8 cellular contexts compared by ENCODE assay signal in the genomic region with DNA sequence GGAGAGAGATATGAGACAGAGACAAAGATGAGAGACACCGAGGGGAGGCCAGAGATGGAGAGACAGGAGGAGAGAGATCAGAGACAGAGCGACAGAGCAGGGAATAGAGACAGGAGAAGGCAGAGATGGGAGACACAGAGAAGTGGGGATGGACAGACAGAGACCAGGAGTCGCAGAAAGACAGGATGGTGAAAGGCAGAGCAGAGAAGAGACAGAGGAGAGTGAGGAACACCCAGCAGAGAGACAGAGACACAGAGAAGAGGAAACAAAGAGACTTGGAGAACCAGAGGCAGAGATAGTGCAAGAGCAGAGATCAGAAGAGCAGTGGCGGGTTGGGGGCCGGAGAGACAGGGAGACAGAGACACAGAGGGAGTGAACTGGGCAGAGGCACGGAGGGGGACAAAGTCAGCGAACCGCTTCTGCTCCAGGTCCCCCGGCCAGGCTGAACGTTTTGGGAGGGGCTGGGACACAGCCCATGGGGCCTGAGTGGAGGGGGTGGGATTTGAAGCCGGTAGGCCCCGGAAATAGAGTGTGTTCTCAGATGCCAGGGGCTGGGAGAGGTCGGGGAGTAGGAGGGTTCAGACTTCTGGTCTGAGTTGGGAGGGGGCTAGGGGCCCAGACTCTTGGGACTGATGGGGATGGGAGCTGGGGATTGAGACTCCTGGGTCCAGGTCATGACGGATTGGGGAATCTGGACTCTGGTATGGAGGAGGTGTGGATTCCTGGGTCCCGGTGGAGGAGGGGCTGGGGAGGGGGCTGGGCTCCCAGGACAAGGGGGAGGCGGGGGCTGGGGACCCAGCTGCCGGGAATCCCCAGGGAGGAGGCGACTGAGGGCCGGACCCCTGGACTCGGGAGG. TPM values are rescaled to one million over a fixed set of nuclear protein-coding genes. Genes with fewer than 3 reads are reported as not detected.
DNase-seq lines count a peak whose midpoint lies in the region; ATAC-seq, FAIRE-seq and TF ChIP-seq lines count a peak whose summit lies in the region.

No MANE protein-coding gene starts in this region.

- peaks cover 21% of the 10 kb centered on the region for H3K36me3 Mint-ChIP-seq in CD4-positive, alpha-beta T cell (ENCODE audit: low read depth)
- H3K36me3 Mint-ChIP-seq in activated CD8-positive, alpha-beta T cell treated with anti-CD3 and anti-CD28 coated beads, Interleukin-2, amount 10 ng/mL, durations not matched to agents 7 days and 5 days (ENCODE audit: low read depth): peaks cover 14% of the 10 kb centered on the region
- H3K36me3 Mint-ChIP-seq in progenitor cell of endocrine pancreas (ENCODE audit: insufficient read depth): peaks cover 17% of the 10 kb centered on the region

- H3K4me1 ChIP-seq in HCT116 (ENCODE audit: control insufficient read depth in 1 of 2, insufficient read depth in 2 of 2, low read length in 2 of 2): peaks cover 7 to 14% of the 10 kb centered on the region in 2 experiments; a peak in 3 of 4 replicates
- H3K4me1 ChIP-seq in cardiac muscle cell (ENCODE audit: low read depth): no peaks in the 10 kb centered on the region

- H3K9me3 ChIP-seq in CD4-positive, alpha-beta T cell (ENCODE audit: control insufficient read depth, low read length): no peaks in the 10 kb centered on the region
- H3K9me3 ChIP-seq in HCT116 (ENCODE audit: control insufficient read depth in 1 of 2, insufficient read depth in 1 of 2, low read depth in 1 of 2, low read length in 2 of 2) (no peaks in the 10 kb centered on the region), cardiac muscle cell (ENCODE audit: low read depth) (no peaks in the 10 kb centered on the region)

- peak overlapping the region; percentile 86 for H3K9ac ChIP-seq in HCT116 (ENCODE audit: low read length)

- no peak overlapping the region for H2AFZ ChIP-seq in HCT116 (ENCODE audit: low read depth, low read length, poor library complexity, severe bottlenecking)

- peak overlapping the region; percentile 92 to 94 for H3K4me3 ChIP-seq in HCT116 (replicated peaks in 1 of 2; ENCODE audit: low read depth in 1 of 2, low read length in 2 of 2)
- peak overlapping the region; percentile 72 for H3K4me3 ChIP-seq in cardiac muscle cell

- FAIRE-seq in GM12891 (lab: Jason Lieb, UNC): no peak

- TF ChIP-seq CTCF in CD4-positive, alpha-beta T cell (IDR thresholded peaks at IDR 0.05): no peak
- TF ChIP-seq CTCF in HCT116 (IDR thresholded peaks at IDR 0.05 in 2 of 3, conservative IDR thresholded peaks at IDR 0.05 in 1 of 3; ENCODE audit: borderline replicate concordance in 1 of 3, insufficient read depth in 1 of 3, low read depth in 2 of 3, low read length in 2 of 3): no peak
- TF ChIP-seq CTCF in cardiac muscle cell (IDR thresholded peaks at IDR 0.05; ENCODE audit: low read depth, low read length): no peak
- no peak for TF ChIP-seq CTCF in progenitor cell of endocrine pancreas (IDR thresholded peaks at IDR 0.05; ENCODE audit: unreplicated experiment)

- peak overlapping the region; percentile 86 for H3K27ac Mint-ChIP-seq in CD4-positive, alpha-beta T cell
- H3K27ac Mint-ChIP-seq in activated CD8-positive, alpha-beta T cell treated with anti-CD3 and anti-CD28 coated beads, Interleukin-2, amount 10 ng/mL, durations not matched to agents 7 days and 5 days: peak overlapping the region; percentile 91
- peak overlapping the region; percentile 87 for H3K27ac Mint-ChIP-seq in progenitor cell of endocrine pancreas

- H3K9me2 ChIP-seq in HCT116 (ENCODE audit: insufficient read depth): no peaks in the 10 kb centered on the region

- TF ChIP-seq POLR2A in HCT116 (IDR thresholded peaks at IDR 0.05; ENCODE audit: borderline replicate concordance, extremely low read depth, insufficient read depth, insufficient read length) (no peak), GM12891 (IDR thresholded peaks at IDR 0.05; ENCODE audit: low read depth, low read length) (no peak)

- H4K20me1 ChIP-seq in HCT116 (ENCODE audit: insufficient read depth): no peaks in the 10 kb centered on the region

- H3K4me1 Mint-ChIP-seq in CD4-positive, alpha-beta T cell (ENCODE audit: low read depth): peaks cover 24% of the 10 kb centered on the region
- peaks cover 20% of the 10 kb centered on the region for H3K4me1 Mint-ChIP-seq in activated CD8-positive, alpha-beta T cell treated with anti-CD3 and anti-CD28 coated beads, Interleukin-2, amount 10 ng/mL, durations not matched to agents 7 days and 5 days (ENCODE audit: low read depth)
- H3K4me1 Mint-ChIP-seq in progenitor cell of endocrine pancreas (ENCODE audit: low read depth): peaks cover 20% of the 10 kb centered on the region

- H3K27ac ChIP-seq in CD4-positive, alpha-beta T cell (ENCODE audit: low read depth, low read length): peak overlapping the region; percentile 39
- H3K27ac ChIP-seq in HCT116 (ENCODE audit: low read depth, low read length) (peak overlapping the region; percentile 78), cardiac muscle cell (peak overlapping the region; percentile 94)

- intact Hi-C loops in CD4-positive, alpha-beta T cell (cut with DNase I, micrococcal nuclease): loop anchor here (2.0 kb wide), 2 partner anchors 19 to 55 kb away; a partner anchor contains a TSS
- intact Hi-C loops in HCT116 (cut with micrococcal nuclease): no loop called here

- no peak for DNase-seq in CD4-positive, alpha-beta T cell
- no peak for DNase-seq in HCT116 (ENCODE audit: low read depth, low spot score)
- no peak for DNase-seq in activated CD8-positive, alpha-beta T cell treated with anti-CD3 and anti-CD28 coated beads, Interleukin-2, amount 10 ng/mL, durations not matched to agents 7 days and 5 days
- DNase-seq in cardiac muscle cell (ENCODE audit: low read depth in 1 of 2, low spot score in 1 of 2): peak; percentile 44 to 62
- no peak for DNase-seq in progenitor cell of endocrine pancreas (ENCODE audit: low spot score, unreplicated experiment)
- DNase-seq in NCI-H2081 treated with DMSO at 0.1 percent for 48 hours (lab: John Stamatoyannopoulos, UW): no peak
- DNase-seq in GM12891 (ENCODE audit: insufficient read length, low spot score): no peak

- RAD21 ChIA-PET in HCT116 (lab: Charles Lee; ENCODE audit: low non-redundant PET in 1 of 2, low total read pairs in 2 of 2, uncharacterized antibody in 2 of 2, unreplicated experiment in 2 of 2): no interaction called here

- TSS peak; percentile 54 for BruUV-seq in HCT116 (replicated peaks; lab: Mats Ljungman, UMichigan)

- no peaks in the 10 kb centered on the region for H3K9me3 Mint-ChIP-seq in CD4-positive, alpha-beta T cell
- H3K9me3 Mint-ChIP-seq in activated CD8-positive, alpha-beta T cell treated with anti-CD3 and anti-CD28 coated beads, Interleukin-2, amount 10 ng/mL, durations not matched to agents 7 days and 5 days (ENCODE audit: insufficient read depth): no peaks in the 10 kb centered on the region
- H3K9me3 Mint-ChIP-seq in progenitor cell of endocrine pancreas (ENCODE audit: low read depth): no peaks in the 10 kb centered on the region

- peaks cover 16% of the 10 kb centered on the region for H3K79me2 ChIP-seq in HCT116 (ENCODE audit: insufficient read depth, low read length)

- POLR2A ChIA-PET in CD4-positive, alpha-beta T cell (lab: Charles Lee): interaction anchor here (0.7 to 2.7 kb wide), 7 partner anchors 20 to 63 kb away, joined by 3 to 18 read pairs (median 5); a partner anchor contains a TSS
- POLR2A ChIA-PET in HCT116 (lab: Charles Lee): no interaction called here
- POLR2A ChIA-PET in activated CD8-positive, alpha-beta T cell treated with anti-CD3 and anti-CD28 coated beads, Interleukin-2, amount 10 ng/mL, durations not matched to agents 7 days and 5 days (lab: Charles Lee): interaction anchor here (2.0 kb wide), 1 partner anchor 19 kb away, joined by 9 read pairs; a partner anchor contains a TSS

- H3K27me3 ChIP-seq in CD4-positive, alpha-beta T cell (ENCODE audit: control insufficient read depth, insufficient read depth, low read length): no peaks in the 10 kb centered on the region
- H3K27me3 ChIP-seq in HCT116 (ENCODE audit: insufficient read depth, low read length) (no peaks in the 10 kb centered on the region), cardiac muscle cell (no peaks in the 10 kb centered on the region)

- peak; percentile 58 for ATAC-seq in CD4-positive, alpha-beta T cell (ENCODE audit: poor library complexity)
- peak; percentile 52 for ATAC-seq in HCT116
- peak; percentile 45 for ATAC-seq in activated CD8-positive, alpha-beta T cell treated with anti-CD3 and anti-CD28 coated beads, Interleukin-2, amount 10 ng/mL, durations not matched to agents 7 days and 5 days
- no peak for ATAC-seq in GM21786 (IDR thresholded peaks at IDR 0.05; ENCODE audit: unreplicated experiment)

- CTCF ChIA-PET in CD4-positive, alpha-beta T cell (lab: Charles Lee): interaction anchor here (0.9 to 4.7 kb wide), 2 partner anchors 26 to 52 kb away, joined by 4 to 19 read pairs; no protein-coding TSS in a partner anchor
- CTCF ChIA-PET in HCT116 (lab: Charles Lee): no interaction called here
- CTCF ChIA-PET in activated CD8-positive, alpha-beta T cell treated with anti-CD3 and anti-CD28 coated beads, Interleukin-2, amount 10 ng/mL, durations not matched to agents 7 days and 5 days (lab: Charles Lee): no interaction called here

- H3K4me2 ChIP-seq in HCT116 (ENCODE audit: low read length): peak overlapping the region; percentile 84

- no peak for TF ChIP-seq RAD21 in HCT116 (IDR thresholded peaks at IDR 0.05; ENCODE audit: low read depth)

- H3K27me3 Mint-ChIP-seq in CD4-positive, alpha-beta T cell: no peaks in the 10 kb centered on the region
- peaks cover 3% of the 10 kb centered on the region for H3K27me3 Mint-ChIP-seq in activated CD8-positive, alpha-beta T cell treated with anti-CD3 and anti-CD28 coated beads, Interleukin-2, amount 10 ng/mL, durations not matched to agents 7 days and 5 days (ENCODE audit: low read depth)
- H3K27me3 Mint-ChIP-seq in progenitor cell of endocrine pancreas: no peaks in the 10 kb centered on the region

- H3K4me3 Mint-ChIP-seq in CD4-positive, alpha-beta T cell: peak overlapping the region; percentile 89
- H3K4me3 Mint-ChIP-seq in activated CD8-positive, alpha-beta T cell treated with anti-CD3 and anti-CD28 coated beads, Interleukin-2, amount 10 ng/mL, durations not matched to agents 7 days and 5 days: peak overlapping the region; percentile 76
- peak overlapping the region; percentile 92 for H3K4me3 Mint-ChIP-seq in progenitor cell of endocrine pancreas (ENCODE audit: low read depth)

- no peaks in the 10 kb centered on the region; a peak in 2 of 4 replicates for H3K36me3 ChIP-seq in HCT116 (ENCODE audit: control insufficient read depth in 1 of 2, insufficient read depth in 2 of 2, low read length in 2 of 2)
- peaks cover 8% of the 10 kb centered on the region for H3K36me3 ChIP-seq in cardiac muscle cell

RNA-seq across cellular contexts. Expression of a gene that starts 0.7 kb away (rescaled TPM):
- total RNA-seq in CD4-positive, alpha-beta T cell: 1 to 10 TPM; 6.7 to 7.1 TPM
- 24.1 TPM for total RNA-seq in HCT116 (2021; ENCODE audit: unreplicated experiment)
- 11.9 and 12.7 TPM in 2 replicates for polyA plus RNA-seq in HCT116 (2012)
- total RNA-seq in activated CD8-positive, alpha-beta T cell treated with anti-CD3 and anti-CD28 coated beads, Interleukin-2, amount 10 ng/mL, durations not matched to agents 7 days and 5 days: 1 to 10 TPM; 5.6 to 6.2 TPM
- 10.3 and 13.4 TPM in 2 replicates for total RNA-seq in cardiac muscle cell
- 14.9 and 17.7 TPM in 2 replicates for polyA plus RNA-seq in cardiac muscle cell
- 26.6 and 29.1 TPM in 2 replicates for total RNA-seq in progenitor cell of endocrine pancreas
- polyA plus RNA-seq in GM12891 (2012; ENCODE audit: low read depth, missing spikeins): 4.4 TPM

RNA-seq across cellular contexts. Expression of a gene that starts 19.3 kb away (rescaled TPM):
- total RNA-seq in CD4-positive, alpha-beta T cell: 1 to 10 TPM; 5.5 to 7.3 TPM
- total RNA-seq in HCT116 (2021; ENCODE audit: unreplicated experiment) (15.3 TPM), cardiac muscle cell (12.8 and 13.6 TPM in 2 replicates), progenitor cell of endocrine pancreas (35.5 and 39.0 TPM in 2 replicates)
- 11.7 and 12.5 TPM in 2 replicates for polyA plus RNA-seq in HCT116 (2012)
- 10 to 100 TPM; 13.6 to 13.7 TPM for total RNA-seq in activated CD8-positive, alpha-beta T cell treated with anti-CD3 and anti-CD28 coated beads, Interleukin-2, amount 10 ng/mL, durations not matched to agents 7 days and 5 days
- polyA plus RNA-seq in cardiac muscle cell: 18.7 and 25.3 TPM in 2 replicates
- 6.5 TPM for polyA plus RNA-seq in GM12891 (2012; ENCODE audit: low read depth, missing spikeins)

RNA-seq across cellular contexts. Expression of a gene that starts 20.1 kb away (rescaled TPM):
- total RNA-seq in CD4-positive, alpha-beta T cell: 10 to 100 TPM in 1 of 2 experiments, 1 to 10 TPM in 1; 9.6 to 10.3 TPM
- total RNA-seq in HCT116 (2021; ENCODE audit: unreplicated experiment) (17.2 TPM), cardiac muscle cell (26.5 and 29.1 TPM in 2 replicates), progenitor cell of endocrine pancreas (7.9 and 8.5 TPM in 2 replicates)
- 16.0 and 19.0 TPM in 2 replicates for polyA plus RNA-seq in HCT116 (2012)
- 10 to 100 TPM; 21.9 to 25.2 TPM for total RNA-seq in activated CD8-positive, alpha-beta T cell treated with anti-CD3 and anti-CD28 coated beads, Interleukin-2, amount 10 ng/mL, durations not matched to agents 7 days and 5 days
- polyA plus RNA-seq in cardiac muscle cell: 15.9 and 17.3 TPM in 2 replicates
- polyA plus RNA-seq in GM12891 (2012; ENCODE audit: low read depth, missing spikeins): 8.1 TPM

RNA-seq across cellular contexts. Expression of a gene that starts 25.5 kb away (rescaled TPM):
- total RNA-seq in CD4-positive, alpha-beta T cell: 10 to 100 TPM; 12.0 to 12.9 TPM
- total RNA-seq in HCT116 (2021; ENCODE audit: unreplicated experiment): 16.2 TPM
- 9.4 and 10.7 TPM in 2 replicates for polyA plus RNA-seq in HCT116 (2012)
- total RNA-seq in activated CD8-positive, alpha-beta T cell treated with anti-CD3 and anti-CD28 coated beads, Interleukin-2, amount 10 ng/mL, durations not matched to agents 7 days and 5 days: 10 to 100 TPM; 14.8 to 15.8 TPM
- 7.1 and 11.2 TPM in 2 replicates for total RNA-seq in cardiac muscle cell
- 1.9 and 2.6 TPM in 2 replicates for polyA plus RNA-seq in cardiac muscle cell
- 19.0 and 19.9 TPM in 2 replicates for total RNA-seq in progenitor cell of endocrine pancreas
- polyA plus RNA-seq in GM12891 (2012; ENCODE audit: low read depth, missing spikeins): 4.6 TPM

RNA-seq across cellular contexts. Expression of a gene that starts 34.7 kb away (rescaled TPM):
- not detected for total RNA-seq in CD4-positive, alpha-beta T cell
- total RNA-seq in HCT116 (2021; ENCODE audit: unreplicated experiment): 1.2 TPM
- 0.64 and 0.71 TPM in 2 replicates for polyA plus RNA-seq in HCT116 (2012)
- not detected for total RNA-seq in activated CD8-positive, alpha-beta T cell treated with anti-CD3 and anti-CD28 coated beads, Interleukin-2, amount 10 ng/mL, durations not matched to agents 7 days and 5 days
- 0.71 and 0.88 TPM in 2 replicates for total RNA-seq in cardiac muscle cell
- not detected in 2 replicates for polyA plus RNA-seq in cardiac muscle cell
- 0.64 TPM in 1 of 2 replicates, not detected in the other for total RNA-seq in progenitor cell of endocrine pancreas
- polyA plus RNA-seq in GM12891 (2012; ENCODE audit: low read depth, missing spikeins): not detected

Comparison
In these comparisons a context has a peak if more than half of its experiments do, and no peak if none do; other contexts are left out.
1. DNase-seq: peak in cardiac muscle cell (2 of 2); none in CD4-positive, alpha-beta T cell (0 of 10), HCT116 (single experiment), activated CD8-positive, alpha-beta T cell treated with anti-CD3 and anti-CD28 coated beads, Interleukin-2, amount 10 ng/mL, durations not matched to agents 7 days and 5 days (single experiment), progenitor cell of endocrine pancreas (single experiment), NCI-H2081 treated with DMSO at 0.1 percent for 48 hours (single experiment) and GM12891 (single experiment).
2. H3K27ac ChIP-seq: peak in every context shown above with its lines; median percentile 94 in cardiac muscle cell; 78 in HCT116; 39 in CD4-positive, alpha-beta T cell.
3. Peak in every context shown above with its lines, with median percentiles within 50 percentile points of each other: H3K27ac Mint-ChIP-seq and H3K4me3 Mint-ChIP-seq.